In genomic region chr17:45149669-45150603, GRCh38 we compare ENCODE assay signal across 8 cellular contexts. TPM values are rescaled to one million over a fixed set of nuclear protein-coding genes. Genes with fewer than 3 reads are reported as not detected.
DNase-seq lines count a peak whose midpoint lies in the region; ATAC-seq and TF ChIP-seq lines count a peak whose summit lies in the region.

No MANE protein-coding gene starts in this region.

- intact Hi-C loops in spleen (cut with DNase I; ENCODE audit: low total_unique reads), result no loop called here

- H3K4me3 ChIP-seq in HUES64 (ENCODE audit: low read length), result peak overlapping the region; percentile 84
- peak overlapping the region; percentile 81 for H3K4me3 ChIP-seq in kidney epithelial cell (ENCODE audit: low read depth, low read length)
- H3K4me3 ChIP-seq in spleen, result peak overlapping the region; percentile 65 to 88 (median 72)

- WGBS in HUES64, result 2% methylated on average over 55 of the region's 56 CpGs
- 1 to 2% (median 2%) methylated on average over 49 to 56 of the region's 56 CpGs for WGBS in spleen, 5 donors

- peak overlapping the region; percentile 64 for H3K9ac ChIP-seq in HUES64 (ENCODE audit: low read depth, low read length)

- TF ChIP-seq CTCF in kidney epithelial cell (IDR thresholded peaks at IDR 0.05; ENCODE audit: insufficient read depth, low read length, poor library complexity, severe bottlenecking) (no peak), spleen (IDR thresholded peaks at IDR 0.05 in 8 of 11, conservative IDR thresholded peaks at IDR 0.05 in 3 of 11) (no peak)

- H3K27ac ChIP-seq in HUES64 (ENCODE audit: low read depth, low read length) (peak overlapping the region; percentile 48; the same call in 1 of the 2 replicates), spleen (peak overlapping the region; percentile 84 to 100 (median 99))

- DNase-seq in DMS 273 (lab: John Stamatoyannopoulos, UW; ENCODE audit: unreplicated experiment) (peak; percentile 84), T-helper 17 cell (peak in 1 of 3 donors; percentile 28), cerebellar cortex (ENCODE audit: low spot score) (peak; percentile 57), kidney epithelial cell (ENCODE audit: low read depth) (no peak), spleen (peak; percentile 90)

- H3K9me3 ChIP-seq in HUES64 (ENCODE audit: insufficient read depth, low read depth, low read length) (no peaks in the 10 kb centered on the region), T-helper 17 cell (ENCODE audit: control insufficient read depth, low read length, poor library complexity, severe bottlenecking) (no peaks in the 10 kb centered on the region), spleen (no peaks in the 10 kb centered on the region)

- H3K36me3 ChIP-seq in HUES64 (ENCODE audit: insufficient read depth, low read length) (no peaks in the 10 kb centered on the region), kidney epithelial cell (ENCODE audit: control insufficient read depth, insufficient read depth, low read length) (no peaks in the 10 kb centered on the region), spleen (peaks cover 0 to 9% (median 0%) of the 10 kb centered on the region in 6 donors)

- H3K27me3 ChIP-seq in HUES64 (ENCODE audit: insufficient read depth, low read length) (no peaks in the 10 kb centered on the region), kidney epithelial cell (ENCODE audit: control insufficient read depth, insufficient read depth, low read length) (no peaks in the 10 kb centered on the region), spleen (replicated peaks in 1 of 7) (no peaks in the 10 kb centered on the region)

- peaks cover 5% of the 10 kb centered on the region for H3K27me3 Mint-ChIP-seq in T-helper 17 cell

- H3K27ac Mint-ChIP-seq in T-helper 17 cell, result peak overlapping the region; percentile 99

- peaks cover 21% of the 10 kb centered on the region for H3K4me1 ChIP-seq in HUES64 (ENCODE audit: insufficient read depth, low read length)
- peaks cover 31 to 90% (median 55%) of the 10 kb centered on the region in 6 donors for H3K4me1 ChIP-seq in spleen

- TF ChIP-seq POLR2A in spleen (IDR thresholded peaks at IDR 0.05), result no peak

- peaks cover 44% of the 10 kb centered on the region for H3K4me1 Mint-ChIP-seq in T-helper 17 cell

- peak overlapping the region; percentile 88 for H3K4me3 Mint-ChIP-seq in T-helper 17 cell

- no peak for ATAC-seq in T-helper 17 cell
- no peak for ATAC-seq in GM21825 (IDR thresholded peaks at IDR 0.05; ENCODE audit: unreplicated experiment)
- no peak for ATAC-seq in GM18517 (IDR thresholded peaks at IDR 0.05; ENCODE audit: unreplicated experiment)

- peaks cover 4% of the 10 kb centered on the region for H3K36me3 Mint-ChIP-seq in T-helper 17 cell (ENCODE audit: low read depth)

RNA-seq across cellular contexts. Expression of gene HEXIM1, which starts 1.7 kb away (rescaled TPM):
- polyA plus RNA-seq in HUES64 (2013, experiment 1 of 2), result 19.1 TPM
- 18.6 TPM for polyA plus RNA-seq in HUES64 (2013, experiment 2 of 2)
- total RNA-seq in T-helper 17 cell, result 10 to 100 TPM; 52.4 to 71.8 TPM
- total RNA-seq in kidney epithelial cell, result 17.9 and 20.0 TPM in 2 replicates
- total RNA-seq in spleen, result 10 to 100 TPM; 23.4 to 43.1 (median 27.8) TPM
- polyA plus RNA-seq in spleen, result 10 to 100 TPM; 12.9 to 26.7 (median 15.1) TPM

RNA-seq across cellular contexts. Expression of gene HEXIM2, which starts 11.7 kb away (rescaled TPM):
- polyA plus RNA-seq in HUES64 (2013, experiment 1 of 2), result 7.7 TPM
- 6.8 TPM for polyA plus RNA-seq in HUES64 (2013, experiment 2 of 2)
- total RNA-seq in T-helper 17 cell (10 to 100 TPM in 1 of 2 donors, 1 to 10 TPM in 1; 1.5 to 12.3 TPM), kidney epithelial cell (7.7 and 10.4 TPM in 2 replicates), spleen (1 to 10 TPM; 4.0 to 9.4 (median 6.1) TPM)
- 10 to 100 TPM in 1 of 3 donors, 1 to 10 TPM in 2; 8.7 to 10.4 (median 9.9) TPM for polyA plus RNA-seq in spleen

RNA-seq across cellular contexts. Expression of gene ACBD4, which starts 14.4 kb away (rescaled TPM):
- polyA plus RNA-seq in HUES64 (2013, experiment 1 of 2), result 1.9 TPM
- 3.7 TPM for polyA plus RNA-seq in HUES64 (2013, experiment 2 of 2)
- total RNA-seq in T-helper 17 cell, result 10 to 100 TPM; 13.6 to 18.9 TPM
- 7.1 and 8.2 TPM in 2 replicates for total RNA-seq in kidney epithelial cell
- 10 to 100 TPM; 14.1 to 24.6 (median 20.2) TPM for total RNA-seq in spleen
- polyA plus RNA-seq in spleen, result 10 to 100 TPM; 22.8 to 32.8 (median 31.8) TPM

RNA-seq across cellular contexts. Expression of gene PLCD3, which starts 17.6 kb away (rescaled TPM):
- 16.4 TPM for polyA plus RNA-seq in HUES64 (2013, experiment 1 of 2)
- 21.9 TPM for polyA plus RNA-seq in HUES64 (2013, experiment 2 of 2)
- total RNA-seq in T-helper 17 cell, result 1 to 10 TPM; 3.7 to 5.0 TPM
- 54.5 and 61.9 TPM in 2 replicates for total RNA-seq in kidney epithelial cell
- 1 to 10 TPM; 2.8 to 9.9 (median 7.1) TPM for total RNA-seq in spleen
- polyA plus RNA-seq in spleen, result 1 to 10 TPM; 1.5 to 3.5 (median 3.4) TPM
